Comparison of ENCODE assay signal across 1 cellular context in the genomic region with DNA sequence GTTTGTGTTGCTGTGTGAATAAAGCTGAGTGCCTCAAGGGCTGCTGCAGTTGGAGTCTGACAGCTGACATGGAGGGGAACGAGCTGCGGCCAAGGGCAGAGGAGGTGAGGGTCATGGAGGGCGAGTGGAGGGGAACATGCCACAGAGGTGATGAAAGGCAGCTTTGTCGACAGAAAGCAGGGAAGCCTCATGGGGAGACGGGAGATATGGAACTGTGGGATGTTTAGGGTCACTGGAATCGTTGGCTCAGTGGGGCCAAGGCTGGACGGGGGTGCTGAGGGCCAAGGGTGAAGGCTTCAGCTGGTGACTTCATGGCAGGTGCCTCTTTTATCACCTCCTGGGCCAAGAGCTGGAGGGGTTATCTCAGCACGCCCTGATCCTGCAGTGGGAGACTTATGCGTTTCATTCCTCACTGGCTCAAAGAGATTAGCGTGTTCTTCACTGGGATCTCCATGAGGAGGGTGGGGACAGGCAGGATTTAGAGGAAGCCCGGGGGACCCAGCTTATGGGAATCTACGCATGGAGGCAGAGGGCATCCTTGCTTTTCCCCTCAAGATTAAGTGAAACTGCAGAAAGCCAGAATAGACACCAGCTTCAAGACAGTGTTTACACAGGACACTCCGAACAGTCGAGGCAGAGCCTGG.
A peak's percentile ranks its signal among the peaks of the same experiment; 100 is the strongest.
TF ChIP-seq lines count a peak whose summit lies in the region.

No MANE protein-coding gene starts in this region.

TF ChIP-seq in HepG2, 621 proteins besides CTCF, POLR2A, EP300 and RAD21:
- no peak for TF ChIP-seq ZNF761 (CRISPR knock-in tag; conservative IDR thresholded peaks at IDR 0.05)
- TF ChIP-seq ZKSCAN5 (CRISPR knock-in tag; IDR thresholded peaks at IDR 0.05): peak; percentile 73; the same call in 1 of the 2 replicates
- no peak for TF ChIP-seq GLI4 (CRISPR knock-in tag; IDR thresholded peaks at IDR 0.05; ENCODE audit: borderline replicate concordance)
